ENCODE assay signal across 8 cellular contexts in the genomic region with DNA sequence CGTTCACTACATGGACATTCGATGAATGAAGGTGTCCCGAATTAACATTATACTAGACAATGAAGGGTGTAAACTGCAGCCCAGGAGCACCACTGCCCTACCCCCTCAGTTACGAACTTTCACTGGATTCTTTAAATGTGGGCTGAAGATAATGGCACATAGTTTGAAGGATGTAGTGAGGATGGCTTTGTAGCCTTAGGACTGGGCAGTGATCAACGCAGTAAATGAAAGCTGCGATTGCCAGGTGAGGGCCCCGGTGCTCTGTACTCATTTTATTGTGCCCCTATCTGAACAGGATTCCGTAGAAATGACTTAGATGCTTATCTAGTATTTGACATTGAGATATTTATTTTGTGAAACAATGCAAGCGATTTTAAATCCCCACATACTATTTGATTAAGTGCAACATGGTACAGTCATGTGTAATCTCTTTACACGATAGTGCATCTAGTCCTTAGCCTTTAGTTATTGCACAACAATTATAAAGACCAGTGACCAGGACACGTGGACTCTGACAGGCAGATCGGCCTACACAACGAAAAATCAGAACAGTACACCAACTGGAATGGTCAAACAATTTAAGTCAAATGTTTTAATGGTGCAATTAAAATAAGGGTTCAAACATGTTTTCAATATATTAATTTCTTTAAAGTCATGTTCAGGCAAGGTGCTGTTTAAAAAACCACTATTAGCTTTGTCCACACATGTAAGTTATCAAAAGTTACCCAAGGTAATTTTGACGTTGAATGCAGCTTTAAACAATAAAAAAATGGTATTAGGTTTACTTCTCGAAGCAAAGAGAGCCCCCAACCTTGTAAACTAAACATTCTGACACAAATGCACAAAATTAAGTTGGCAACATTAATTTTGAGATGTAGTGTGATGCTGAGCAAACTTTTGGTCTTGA. TPM values are rescaled to one million over a fixed set of nuclear protein-coding genes. Genes with fewer than 3 reads are reported as not detected.
A peak's percentile ranks its signal among the peaks of the same experiment; 100 is the strongest.
DNase-seq lines count a peak whose midpoint lies in the region; ATAC-seq and TF ChIP-seq lines count a peak whose summit lies in the region.

No MANE protein-coding gene starts in this region.

- peaks cover 14% of the 10 kb centered on the region for H3K79me2 ChIP-seq in DOHH2 (ENCODE audit: control insufficient read depth, low read length)

- intact Hi-C loops in body of pancreas (cut with DNase I), result no loop called here

- H3K9me3 ChIP-seq in DOHH2 (ENCODE audit: control insufficient read depth, insufficient read depth, low read length) (no peaks in the 10 kb centered on the region), body of pancreas (no peaks in the 10 kb centered on the region), muscle layer of duodenum (ENCODE audit: control insufficient read depth in 1 of 2, low read length in 2 of 2) (no peaks in the 10 kb centered on the region)

- H3K9me2 ChIP-seq in DOHH2 (replicated peaks; ENCODE audit: control insufficient read depth, low read length), result no peaks in the 10 kb centered on the region

- peak overlapping the region; percentile 90 for H3K4me3 ChIP-seq in DOHH2 (ENCODE audit: low read length)
- peak overlapping the region; percentile 90 for H3K4me3 ChIP-seq in Jurkat, Clone E6-1 (ENCODE audit: low read length)
- peak overlapping the region in 1 of 2 donors; percentile 50 for H3K4me3 ChIP-seq in body of pancreas
- peak overlapping the region; percentile 84 to 93 for H3K4me3 ChIP-seq in muscle layer of duodenum (ENCODE audit: low read depth in 1 of 2, low read length in 2 of 2)

- DNase-seq in Jurkat, Clone E6-1 (ENCODE audit: low read depth, low spot score), result no peak
- peak in 3 of 4 donors; percentile 21 to 50 (median 45) for DNase-seq in body of pancreas
- DNase-seq in germinal center (ENCODE audit: low spot score), result no peak
- no peak for DNase-seq in dedifferentiated amniotic fluid mesenchymal stem cell (ENCODE audit: extremely low spot score)

- peaks cover 48% of the 10 kb centered on the region for H3F3A ChIP-seq in DOHH2 (ENCODE audit: control insufficient read depth, insufficient read depth)

- TF ChIP-seq POLR2A in body of pancreas (IDR thresholded peaks at IDR 0.05), result peak in 1 of 3 donors; percentile 49

- H3K36me3 ChIP-seq in DOHH2 (ENCODE audit: control insufficient read depth, low read length) (peaks cover 33% of the 10 kb centered on the region), body of pancreas (replicated peaks in 1 of 2; ENCODE audit: insufficient read depth in 1 of 2, low read depth in 2 of 2) (no peaks in the 10 kb centered on the region), muscle layer of duodenum (ENCODE audit: control insufficient read depth in 1 of 2, insufficient read depth in 2 of 2, low read length in 2 of 2) (peaks cover 8 to 31% of the 10 kb centered on the region in 2 donors)

- H3K27me3 ChIP-seq in DOHH2 (ENCODE audit: control insufficient read depth, low read length) (no peaks in the 10 kb centered on the region), body of pancreas (no peaks in the 10 kb centered on the region), muscle layer of duodenum (ENCODE audit: low read depth, low read length) (no peaks in the 10 kb centered on the region)

- 11 to 12% methylated on average over 15 of the region's 15 CpGs for WGBS in body of pancreas, 2 donors

- TF ChIP-seq CTCF in DOHH2 (IDR thresholded peaks at IDR 0.05; ENCODE audit: low read depth, low read length, poor library complexity, severe bottlenecking) (no peak), body of pancreas (IDR thresholded peaks at IDR 0.05) (peak in 1 of 7 experiments; percentile 2)

- no peaks in the 10 kb centered on the region for H4K20me1 ChIP-seq in DOHH2 (ENCODE audit: control insufficient read depth, insufficient read depth, low read depth, low read length)

- no peak for ATAC-seq in body of pancreas
- ATAC-seq in GM19395 (IDR thresholded peaks at IDR 0.05; ENCODE audit: unreplicated experiment), result no peak
- no peak for ATAC-seq in GM21526 (IDR thresholded peaks at IDR 0.05; ENCODE audit: low FRiP score, unreplicated experiment)

- peak overlapping the region; percentile 92 for H3K4me2 ChIP-seq in DOHH2 (ENCODE audit: low read length)

- H3K27ac ChIP-seq in DOHH2 (ENCODE audit: low read depth, low read length), result peak overlapping the region; percentile 90
- H3K27ac ChIP-seq in body of pancreas, result peak overlapping the region; percentile 93 to 95 (median 94)
- peak overlapping the region; percentile 96 for H3K27ac ChIP-seq in muscle layer of duodenum (ENCODE audit: low read length)

- H3K4me1 ChIP-seq in DOHH2 (ENCODE audit: control insufficient read depth, low read length) (peaks cover 21% of the 10 kb centered on the region), body of pancreas (peaks cover 64% of the 10 kb centered on the region), muscle layer of duodenum (ENCODE audit: control insufficient read depth in 1 of 2, insufficient read depth in 2 of 2, low read length in 2 of 2) (peaks cover 11 to 15% of the 10 kb centered on the region in 2 donors)

RNA-seq across cellular contexts. Expression of gene ERN1, which starts 17.4 kb away (rescaled TPM):
- 3.3 TPM for polyA plus RNA-seq in Jurkat, Clone E6-1 (2012; ENCODE audit: insufficient read depth, insufficient read length)
- total RNA-seq in body of pancreas, result 10 to 100 TPM; 63.3 to 77.1 TPM

Comparison
In these comparisons a context has a peak if more than half of its experiments do, and no peak if none do; other contexts are left out.
1. DNase-seq: peak in body of pancreas (3 of 4); none in Jurkat, Clone E6-1 (single experiment), germinal center (single experiment) and dedifferentiated amniotic fluid mesenchymal stem cell (single experiment).
2. Peak in every context shown above with its lines, with median percentiles within 50 percentile points of each other: H3K27ac ChIP-seq.